Comparison of ENCODE assay signal across 11 cellular contexts in the genomic region with DNA sequence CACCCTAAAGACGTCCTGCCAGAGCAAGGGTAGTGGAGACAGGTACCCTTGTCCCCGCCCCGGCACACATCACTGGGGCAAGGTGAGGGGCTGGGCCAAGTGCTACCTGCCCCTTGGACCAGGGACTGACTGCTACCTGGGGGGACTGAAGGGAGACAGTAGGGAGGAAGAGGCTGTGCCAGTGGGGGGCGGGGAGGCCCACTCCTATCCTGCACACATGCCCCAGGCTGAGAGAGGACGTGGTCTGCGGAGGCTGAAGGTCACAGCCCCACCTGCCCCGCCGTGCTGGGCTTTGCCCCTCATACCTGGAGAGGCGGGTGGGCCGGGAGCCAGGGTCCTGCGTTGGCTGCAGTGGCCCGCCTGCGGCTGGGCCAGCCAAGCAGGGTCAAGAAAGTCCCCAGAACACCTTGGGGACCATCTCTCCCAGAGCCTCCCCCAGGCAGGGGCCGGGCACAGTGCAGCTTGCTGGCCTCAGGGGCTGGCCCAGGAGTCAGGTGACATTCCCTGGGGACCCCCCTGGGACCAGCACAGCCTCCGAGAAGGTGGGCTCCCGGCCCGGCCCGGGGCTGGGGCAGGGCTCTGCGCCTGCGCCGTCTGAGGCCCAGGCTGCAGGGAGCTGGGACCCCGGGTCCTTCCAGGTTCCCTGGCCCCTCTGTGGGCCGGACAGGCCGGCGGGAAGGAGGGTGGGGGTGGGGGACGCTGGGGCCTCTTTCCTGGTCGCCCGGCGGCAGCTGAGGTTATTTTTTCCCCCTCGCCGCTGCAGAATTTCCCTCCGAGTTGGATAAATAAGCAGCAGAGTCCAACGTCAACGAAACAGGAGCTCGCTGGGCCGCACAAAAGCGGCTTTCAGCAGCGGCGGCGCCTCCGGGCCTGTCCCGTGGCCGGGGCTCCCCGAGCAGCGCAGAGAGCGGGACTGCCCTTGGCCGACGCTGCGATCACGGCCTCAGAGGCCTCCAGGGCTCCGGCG. TPM values are rescaled to one million over a fixed set of nuclear protein-coding genes. Genes with fewer than 3 reads are reported as not detected.
DNase-seq lines count a peak whose midpoint lies in the region; ATAC-seq, FAIRE-seq and TF ChIP-seq lines count a peak whose summit lies in the region.
"Had no signal": no experiment of that assay in that cellular context is flagged by ENCODE, and none has a peak within 500 bp of the region (broad histone marks: within the 10 kb centered on the region; RNA-seq: fewer than 3 reads in every experiment).

No MANE protein-coding gene starts in this region.

- no peak overlapping the region for H3K27ac ChIP-seq in pancreas
- H3K27ac ChIP-seq: parathyroid adenoma had no signal

- peak overlapping the region; percentile 62 to 67 for H3K4me3 Mint-ChIP-seq in CD14-positive monocyte
- no peak overlapping the region for H3K4me3 Mint-ChIP-seq in activated T-helper 2 cell treated with anti-CD3 and anti-CD28 coated beads, Interferon-gamma antibody, Interleukin-2, Interleukin-4, amounts not matched to agents 10 μg/mL and 5 μg/mL and 100 μg/mL, durations not matched to agents 14 hours and 24 hours and 36 hours (ENCODE audit: low read depth)
- H3K4me3 Mint-ChIP-seq: CD4-positive, alpha-beta memory T cell had no signal

- peaks cover 0 to 1% (median 0%) of the 10 kb centered on the region in 7 donors for H3K9me3 Mint-ChIP-seq in CD14-positive monocyte
- no peaks in the 10 kb centered on the region for H3K9me3 Mint-ChIP-seq in activated T-helper 2 cell treated with anti-CD3 and anti-CD28 coated beads, Interferon-gamma antibody, Interleukin-2, Interleukin-4, amounts not matched to agents 10 μg/mL and 5 μg/mL and 100 μg/mL, durations not matched to agents 14 hours and 24 hours and 36 hours
- H3K9me3 Mint-ChIP-seq: CD4-positive, alpha-beta memory T cell had no signal

- DNase-seq in CD14-positive monocyte (ENCODE audit: low spot score) (no peak), M059J (ENCODE audit: low read depth) (peak; percentile 23), globus pallidus (ENCODE audit: low spot score) (peak; percentile 45), pancreas (no peak)
- no peak for DNase-seq in activated T-helper 2 cell treated with anti-CD3 and anti-CD28 coated beads, Interferon-gamma antibody, Interleukin-2, Interleukin-4, amounts not matched to agents 10 μg/mL and 5 μg/mL and 100 μg/mL, durations not matched to agents 14 hours and 24 hours and 36 hours (ENCODE audit: low spot score)
- no peak for DNase-seq in NK-92 treated with Interleukin-12 subunit alpha and Interleukin-12 subunit beta, amount 100 ng/mL, for 24 hours (lab: John Stamatoyannopoulos, UW)
- DNase-seq: CD4-positive, alpha-beta memory T cell; KBM-7 had no signal

- TF ChIP-seq CTCF in CD14-positive monocyte (IDR thresholded peaks at IDR 0.05): no peak
- no peak for TF ChIP-seq CTCF in pancreas (IDR thresholded peaks at IDR 0.05)

- peaks cover 9% of the 10 kb centered on the region for H3K4me1 Mint-ChIP-seq in CD14-positive monocyte
- H3K4me1 Mint-ChIP-seq in activated T-helper 2 cell treated with anti-CD3 and anti-CD28 coated beads, Interferon-gamma antibody, Interleukin-2, Interleukin-4, amounts not matched to agents 10 μg/mL and 5 μg/mL and 100 μg/mL, durations not matched to agents 14 hours and 24 hours and 36 hours (ENCODE audit: low read depth): peaks cover 3% of the 10 kb centered on the region

- WGBS in pancreas, 2 donors: 38 to 39% methylated on average over 45 to 52 of the region's 52 CpGs

- no peaks in the 10 kb centered on the region for H3K4me1 ChIP-seq in pancreas

- ATAC-seq in pancreas (peak in 3 of 4 donors; percentile 53 to 74 (median 72)), HG03378 (IDR thresholded peaks at IDR 0.05; ENCODE audit: unreplicated experiment) (no peak), HG02840 (IDR thresholded peaks at IDR 0.05; ENCODE audit: low FRiP score, unreplicated experiment) (no peak)

- H3K36me3 ChIP-seq in pancreas: no peaks in the 10 kb centered on the region

- H3K27ac Mint-ChIP-seq in CD14-positive monocyte: no peak overlapping the region
- no peak overlapping the region for H3K27ac Mint-ChIP-seq in activated T-helper 2 cell treated with anti-CD3 and anti-CD28 coated beads, Interferon-gamma antibody, Interleukin-2, Interleukin-4, amounts not matched to agents 10 μg/mL and 5 μg/mL and 100 μg/mL, durations not matched to agents 14 hours and 24 hours and 36 hours

- peak overlapping the region in 1 of 4 donors; percentile 22 for H3K4me3 ChIP-seq in pancreas

- H3K36me3 Mint-ChIP-seq in CD14-positive monocyte: no peaks in the 10 kb centered on the region
- no peaks in the 10 kb centered on the region for H3K36me3 Mint-ChIP-seq in activated T-helper 2 cell treated with anti-CD3 and anti-CD28 coated beads, Interferon-gamma antibody, Interleukin-2, Interleukin-4, amounts not matched to agents 10 μg/mL and 5 μg/mL and 100 μg/mL, durations not matched to agents 14 hours and 24 hours and 36 hours (ENCODE audit: low read depth)
- H3K36me3 Mint-ChIP-seq: CD4-positive, alpha-beta memory T cell had no signal

- no peak for FAIRE-seq in pancreas (lab: Jason Lieb, UNC)

- intact Hi-C loops in CD14-positive monocyte (cut with micrococcal nuclease): loop anchor here in 1 of 2 donors (5.0 kb wide), 1 partner anchor 102 kb away; no protein-coding TSS in a partner anchor
- intact Hi-C loops in pancreas (cut with DNase I): no loop called here
- intact Hi-C loops in activated T-helper 2 cell treated with anti-CD3 and anti-CD28 coated beads, Interferon-gamma antibody, Interleukin-2, Interleukin-4, amounts not matched to agents 10 μg/mL and 5 μg/mL and 100 μg/mL, durations not matched to agents 14 hours and 24 hours and 36 hours (cut with micrococcal nuclease): no loop called here

- no peaks in the 10 kb centered on the region for H3K27me3 ChIP-seq in pancreas

- no peaks in the 10 kb centered on the region for H3K9me3 ChIP-seq in pancreas

- peaks cover 15 to 26% (median 25%) of the 10 kb centered on the region in 3 donors for H3K27me3 Mint-ChIP-seq in CD14-positive monocyte (ENCODE audit: low read depth in 3 of 3)
- H3K27me3 Mint-ChIP-seq in activated T-helper 2 cell treated with anti-CD3 and anti-CD28 coated beads, Interferon-gamma antibody, Interleukin-2, Interleukin-4, amounts not matched to agents 10 μg/mL and 5 μg/mL and 100 μg/mL, durations not matched to agents 14 hours and 24 hours and 36 hours (ENCODE audit: low read depth): peaks cover 4% of the 10 kb centered on the region

RNA-seq across cellular contexts. Expression of a gene that starts 9.8 kb away (rescaled TPM):
- polyA plus RNA-seq in CD14-positive monocyte (under 1 TPM in 1 of 2 donors, not detected in 1; 0.11 TPM), pancreas (under 1 TPM; 0.38 to 0.95 TPM)
- total RNA-seq in M059J (2014; rRNA removed; shearing (Covaris generic)): 0.10 and 0.12 TPM in 2 replicates
- total RNA-seq in pancreas: under 1 TPM; 0.28 to 0.63 (median 0.46) TPM
- 0.30 and 0.51 TPM in 2 replicates for total RNA-seq in activated T-helper 2 cell treated with anti-CD3 and anti-CD28 coated beads, Interferon-gamma antibody, Interleukin-2, Interleukin-4, amounts not matched to agents 10 μg/mL and 5 μg/mL and 100 μg/mL, durations not matched to agents 14 hours and 24 hours and 36 hours
- total RNA-seq: CD4-positive, alpha-beta memory T cell had no signal
- polyA plus RNA-seq: CD4-positive, alpha-beta memory T cell had no signal

Comparison
In these comparisons a context has a peak if more than half of its experiments do, and no peak if none do; other contexts are left out.
1. DNase-seq: peak in M059J (single experiment) and globus pallidus (single experiment); none in CD14-positive monocyte (single experiment), pancreas (0 of 6), activated T-helper 2 cell treated with anti-CD3 and anti-CD28 coated beads, Interferon-gamma antibody, Interleukin-2, Interleukin-4, amounts not matched to agents 10 μg/mL and 5 μg/mL and 100 μg/mL, durations not matched to agents 14 hours and 24 hours and 36 hours (single experiment) and NK-92 treated with Interleukin-12 subunit alpha and Interleukin-12 subunit beta, amount 100 ng/mL, for 24 hours (single experiment).
2. ATAC-seq: peak in pancreas (3 of 4); none in HG03378 (single experiment) and HG02840 (single experiment).